Comparison of ENCODE assay signal across 8 cellular contexts in the genomic region with DNA sequence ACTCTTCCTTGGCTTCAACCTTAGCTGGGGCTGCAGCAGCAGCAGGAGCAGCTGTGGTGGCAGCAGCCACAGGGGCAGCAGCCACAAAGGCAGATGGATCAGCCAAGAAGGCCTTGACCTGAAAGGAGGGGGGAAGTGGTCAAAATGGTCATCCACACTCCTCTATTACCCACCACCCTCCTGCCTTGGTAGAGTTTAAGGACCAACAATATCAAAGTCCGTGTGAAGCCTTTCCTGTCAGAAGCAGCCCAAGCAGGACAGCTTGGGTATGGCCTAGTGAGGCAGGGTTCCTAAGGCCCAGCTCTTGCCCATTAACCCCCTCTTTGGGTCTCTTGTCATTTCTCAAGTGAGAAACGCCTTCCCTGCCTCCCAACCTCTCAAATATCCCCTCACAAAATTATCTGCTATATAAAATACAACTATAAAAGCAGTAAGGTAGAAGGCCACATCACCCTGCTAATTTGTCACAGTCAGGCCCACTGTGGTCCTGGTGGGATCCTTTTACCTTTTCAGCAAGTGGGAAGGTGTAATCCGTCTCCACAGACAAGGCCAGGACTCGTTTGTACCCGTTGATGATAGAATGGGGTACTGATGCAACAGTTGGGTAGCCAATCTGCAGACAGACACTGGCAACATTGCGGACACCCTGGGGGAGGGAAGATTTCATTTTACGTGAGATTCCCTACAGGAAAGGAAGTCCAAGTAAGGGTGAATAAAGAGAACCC. TPM values are rescaled to one million over a fixed set of nuclear protein-coding genes. Genes with fewer than 3 reads are reported as not detected.
DNase-seq lines count a peak whose midpoint lies in the region; ATAC-seq and TF ChIP-seq lines count a peak whose summit lies in the region.
"Not testable (repeated sequence)": the region's sequence is repeated elsewhere in the genome, so short reads cannot be mapped to it uniquely, and the experiment has no call there.

No MANE protein-coding gene starts in this region.

- CTCF ChIA-PET in IMR-90 (lab: Yijun Ruan, JAX), result interaction anchor here (1.0 kb wide), 1 partner anchor 31 kb away, joined by 3 read pairs; no protein-coding TSS in a partner anchor
- CTCF ChIA-PET in PC-3 (lab: Charles Lee), result not testable (repeated sequence)

- intact Hi-C loops in IMR-90 (cut with micrococcal nuclease); PC-3 (cut with micrococcal nuclease); esophagus squamous epithelium (cut with DNase I): not testable (repeated sequence)

- H3K14ac ChIP-seq in IMR-90 (replicated peaks; ENCODE audit: low read depth, low read length), result not testable (repeated sequence)

- peak overlapping the region; percentile 26 for H2AK9ac ChIP-seq in IMR-90 (replicated peaks; ENCODE audit: low read depth, low read length, poor library complexity)

- H3K9me3 ChIP-seq in IMR-90 (ENCODE audit: control insufficient read depth, insufficient read depth, low read length); PC-3 (ENCODE audit: low read length); esophagus squamous epithelium; osteoblast (ENCODE audit: low read depth, low read length): not testable (repeated sequence)

- H3K4me1 ChIP-seq in IMR-90 (ENCODE audit: control insufficient read depth, insufficient read depth, low read length), result peaks cover 10% of the 10 kb centered on the region
- H3K4me1 ChIP-seq in PC-3 (ENCODE audit: insufficient read depth, low read length), result peaks cover 58% of the 10 kb centered on the region
- H3K4me1 ChIP-seq in esophagus squamous epithelium, result peaks cover 47 to 83% (median 65%) of the 10 kb centered on the region in 3 donors
- H3K4me1 ChIP-seq in osteoblast (ENCODE audit: insufficient read depth, low read length), result peaks cover 44% of the 10 kb centered on the region

- H4K5ac ChIP-seq in IMR-90 (ENCODE audit: low read depth, low read length), result not testable (repeated sequence)

- peaks cover 79% of the 10 kb centered on the region for H3K79me2 ChIP-seq in PC-3 (ENCODE audit: low read length)
- H3K79me2 ChIP-seq in osteoblast (ENCODE audit: insufficient read depth, low read length), result peaks cover 79% of the 10 kb centered on the region

- not testable (repeated sequence) for H2BK5ac ChIP-seq in IMR-90 (ENCODE audit: low read depth, low read length, poor library complexity, severe bottlenecking)

- peak overlapping the region; percentile 99 for H3K4me3 Mint-ChIP-seq in activated naive CD8-positive, alpha-beta T cell

- POLR2A ChIA-PET in IMR-90 (lab: Charles Lee; ENCODE audit: unreplicated experiment) (interaction anchor here (1.4 kb wide), 1 partner anchor 94 kb away, joined by 12 read pairs; no protein-coding TSS in a partner anchor), PC-3 (lab: Charles Lee; ENCODE audit: unreplicated experiment) (interaction anchor here (1.1 kb wide), 1 partner anchor 94 kb away, joined by 12 read pairs; a partner anchor contains a TSS)

- H4K20me1 ChIP-seq in IMR-90 (ENCODE audit: insufficient read depth, low read length), result peaks cover 42% of the 10 kb centered on the region
- H4K20me1 ChIP-seq in PC-3 (ENCODE audit: low read length), result peaks cover 54% of the 10 kb centered on the region
- peaks cover 42% of the 10 kb centered on the region for H4K20me1 ChIP-seq in osteoblast (ENCODE audit: insufficient read depth, low read length)

- H2BK20ac ChIP-seq in IMR-90 (ENCODE audit: low read depth, low read length), result not testable (repeated sequence)

- peaks cover 23% of the 10 kb centered on the region for H3K36me3 Mint-ChIP-seq in activated naive CD8-positive, alpha-beta T cell

- not testable (repeated sequence) for H2AFZ ChIP-seq in IMR-90 (replicated peaks; ENCODE audit: low read length, poor library complexity); PC-3 (ENCODE audit: low read length); osteoblast (ENCODE audit: low read length)

- H3K18ac ChIP-seq in IMR-90 (ENCODE audit: low read depth, low read length), result not testable (repeated sequence)

- H3K4me2 ChIP-seq in IMR-90 (ENCODE audit: low read depth, low read length), result not testable (repeated sequence)
- peak overlapping the region; percentile 94 for H3K4me2 ChIP-seq in PC-3 (ENCODE audit: low read length)
- H3K4me2 ChIP-seq in osteoblast (ENCODE audit: insufficient read depth, low read length), result peak overlapping the region; percentile 44

- H2BK15ac ChIP-seq in IMR-90 (ENCODE audit: low read depth, low read length), result not testable (repeated sequence)

- H2AK5ac ChIP-seq in IMR-90 (ENCODE audit: low read depth, low read length), result not testable (repeated sequence)

- H3K9me3 Mint-ChIP-seq in activated naive CD8-positive, alpha-beta T cell (ENCODE audit: low read depth), result not testable (repeated sequence)

- peaks cover 49% of the 10 kb centered on the region for H3F3A ChIP-seq in PC-3 (ENCODE audit: low read length, unreplicated experiment)

- H3K4me3 ChIP-seq in IMR-90 (ENCODE audit: insufficient read depth, low read depth, low read length); esophagus squamous epithelium: not testable (repeated sequence)
- H3K4me3 ChIP-seq in PC-3 (ENCODE audit: low read length) (peak overlapping the region; percentile 76), osteoblast (ENCODE audit: insufficient read depth, low read length) (peak overlapping the region; percentile 21)

- dilution Hi-C loops in IMR-90 (cut with HindIII; ENCODE audit: low sequenced_read_pairs, unreplicated experiment), result not testable (repeated sequence)

- peak overlapping the region; percentile 20; the same call in 1 of the 2 replicates for H3K23ac ChIP-seq in IMR-90 (ENCODE audit: low read depth, low read length)

- H3K9ac ChIP-seq in IMR-90 (ENCODE audit: low read depth, low read length); PC-3 (ENCODE audit: low read length): not testable (repeated sequence)

- WGBS in IMR-90 (ENCODE audit: extremely low coverage in 2 of 2, insufficient read length in 1 of 2), 2 experiments, result no CpG with 5 or more reads among the region's 7 CpGs
- WGBS in esophagus squamous epithelium, 2 donors, result 55 to 63% methylated on average over 7 of the region's 7 CpGs

- H3K27ac ChIP-seq in 22Rv1 (peak overlapping the region; percentile 99), esophagus squamous epithelium (peak overlapping the region in 3 of 4 donors; percentile 15 to 89 (median 27)), osteoblast (ENCODE audit: low read depth, low read length) (peak overlapping the region; percentile 42)
- H3K27ac ChIP-seq in IMR-90 (ENCODE audit: insufficient read depth, low read length); PC-3 (ENCODE audit: low read length): not testable (repeated sequence)

- H4K91ac ChIP-seq in IMR-90 (ENCODE audit: insufficient read depth, low read depth, low read length), result not testable (repeated sequence)

- H4K8ac ChIP-seq in IMR-90 (ENCODE audit: low read depth in 2 of 2, low read length in 2 of 2), result not testable (repeated sequence)

- H3K4ac ChIP-seq in IMR-90 (ENCODE audit: low read depth, low read length), result not testable (repeated sequence)

- not testable (repeated sequence) for BruUV-seq in IMR-90 (replicated peaks; lab: Mats Ljungman, UMichigan); PC-3 (replicated peaks; lab: Mats Ljungman, UMichigan)

- not testable (repeated sequence) for H3K9me1 ChIP-seq in IMR-90 (ENCODE audit: insufficient read depth, low read length)

- H3K56ac ChIP-seq in IMR-90 (ENCODE audit: extremely low read depth, insufficient read depth, low read length), result not testable (repeated sequence)

- peaks cover 3 to 53% of the 10 kb centered on the region in 2 experiments for H3K79me1 ChIP-seq in IMR-90 (ENCODE audit: low read depth in 1 of 2, low read length in 2 of 2)

- DNase-seq in G401 (ENCODE audit: low spot score), result peak; percentile 13
- DNase-seq in IMR-90; PC-3; esophagus squamous epithelium (lab: John Stamatoyannopoulos, UW): not testable (repeated sequence)
- peak; percentile 12 for DNase-seq in activated CD4-positive, alpha-beta T cell treated with anti-CD3 and anti-CD28 coated beads, Interleukin-2, amount 50 U/mL, for 48 hours
- peak; percentile 69 for DNase-seq in osteoblast (ENCODE audit: insufficient read length, low spot score, missing footprints)

- TF ChIP-seq POLR2A in IMR-90 (IDR thresholded peaks at IDR 0.05; ENCODE audit: low read depth, low read length); esophagus squamous epithelium (IDR thresholded peaks at IDR 0.05): not testable (repeated sequence)

- TF ChIP-seq RAD21 in IMR-90 (IDR thresholded peaks at IDR 0.05; ENCODE audit: low read length), result not testable (repeated sequence)

- in situ Hi-C loops in G401 (cut with HindIII; ENCODE audit: low sequenced_read_pairs); IMR-90 (cut with MboI; ENCODE audit: low sequenced_read_pairs): not testable (repeated sequence)

- peaks cover 48% of the 10 kb centered on the region for H3K4me1 Mint-ChIP-seq in activated naive CD8-positive, alpha-beta T cell (ENCODE audit: low read depth)

- not testable (repeated sequence) for H3K9me2 ChIP-seq in PC-3 (replicated peaks; ENCODE audit: low read length)

- not testable (repeated sequence) for ATAC-seq in IMR-90 (ENCODE audit: low read depth); PC-3

- not testable (repeated sequence) for H3K27me3 ChIP-seq in IMR-90 (ENCODE audit: control insufficient read depth, insufficient read depth, low read length); PC-3 (ENCODE audit: low read length); esophagus squamous epithelium; osteoblast (ENCODE audit: insufficient read depth, low read length)

- H3K36me3 ChIP-seq in IMR-90 (ENCODE audit: control insufficient read depth, insufficient read depth, low read length) (peaks cover 38% of the 10 kb centered on the region), PC-3 (ENCODE audit: low read depth, low read length) (peaks cover 48% of the 10 kb centered on the region), esophagus squamous epithelium (peaks cover 14 to 48% (median 22%) of the 10 kb centered on the region in 3 donors), osteoblast (ENCODE audit: insufficient read depth, low read length) (peaks cover 45% of the 10 kb centered on the region)

- not testable (repeated sequence) for H2BK120ac ChIP-seq in IMR-90 (ENCODE audit: low read depth, low read length)

- H3K27me3 Mint-ChIP-seq in activated naive CD8-positive, alpha-beta T cell, result not testable (repeated sequence)

- TF ChIP-seq CTCF in 22Rv1 (IDR thresholded peaks at IDR 0.05); IMR-90 (conservative IDR thresholded peaks at IDR 0.05; ENCODE audit: low read depth, low read length); PC-3 (conservative IDR thresholded peaks at IDR 0.05; ENCODE audit: low read depth, low read length); esophagus squamous epithelium (IDR thresholded peaks at IDR 0.05); osteoblast (IDR thresholded peaks at IDR 0.05; ENCODE audit: extremely low read depth, low read depth, low read length): not testable (repeated sequence)

- peak overlapping the region; percentile 99 for H3K27ac Mint-ChIP-seq in activated naive CD8-positive, alpha-beta T cell

RNA-seq across cellular contexts. Expression of a gene that starts 2.5 kb away (rescaled TPM):
- 65.2 and 79.0 TPM in 2 replicates for total RNA-seq in G401 (2014; rRNA removed; shearing (Covaris generic))
- total RNA-seq in IMR-90 (2012; rRNA removed) (65.8 and 77.6 TPM in 2 replicates), PC-3 (2014; rRNA removed) (254 and 334 TPM in 2 replicates), esophagus squamous epithelium (100 to 1,000 TPM in 1 of 4 donors, 10 to 100 TPM in 3; 39.5 to 117 (median 63.7) TPM), osteoblast (103 and 143 TPM in 2 replicates)
- 57.8 and 76.1 TPM in 2 replicates for polyA plus RNA-seq in IMR-90 (2012; rRNA removed)
- 28.3 and 50.4 TPM in 2 replicates for polyA plus RNA-seq in IMR-90 (2012; cell fraction: cytosol; rRNA removed)
- 74.2 and 147 TPM in 2 replicates for polyA plus RNA-seq in IMR-90 (2012; cell fraction: nucleus; rRNA removed; ENCODE audit: low replicate concordance)

RNA-seq across cellular contexts. Expression of a gene that starts 3.9 kb away (rescaled TPM):
- total RNA-seq in G401 (2014; rRNA removed; shearing (Covaris generic)), result 6,017 and 6,466 TPM in 2 replicates
- total RNA-seq in IMR-90 (2012; rRNA removed), result 4,496 and 5,401 TPM in 2 replicates
- polyA plus RNA-seq in IMR-90 (2012; rRNA removed), result 5,590 and 6,356 TPM in 2 replicates
- 2,244 and 4,987 TPM in 2 replicates for polyA plus RNA-seq in IMR-90 (2012; cell fraction: cytosol; rRNA removed)
- 1,556 and 2,037 TPM in 2 replicates for polyA plus RNA-seq in IMR-90 (2012; cell fraction: nucleus; rRNA removed; ENCODE audit: low replicate concordance)
- total RNA-seq in PC-3 (2014; rRNA removed), result 6,714 and 7,550 TPM in 2 replicates
- 1,000 to 10,000 TPM; 3,136 to 5,114 (median 4,044) TPM for total RNA-seq in esophagus squamous epithelium
- total RNA-seq in osteoblast, result 2,042 and 2,075 TPM in 2 replicates
